Comparison of ENCODE assay signal across 8 cellular contexts in the genomic region with DNA sequence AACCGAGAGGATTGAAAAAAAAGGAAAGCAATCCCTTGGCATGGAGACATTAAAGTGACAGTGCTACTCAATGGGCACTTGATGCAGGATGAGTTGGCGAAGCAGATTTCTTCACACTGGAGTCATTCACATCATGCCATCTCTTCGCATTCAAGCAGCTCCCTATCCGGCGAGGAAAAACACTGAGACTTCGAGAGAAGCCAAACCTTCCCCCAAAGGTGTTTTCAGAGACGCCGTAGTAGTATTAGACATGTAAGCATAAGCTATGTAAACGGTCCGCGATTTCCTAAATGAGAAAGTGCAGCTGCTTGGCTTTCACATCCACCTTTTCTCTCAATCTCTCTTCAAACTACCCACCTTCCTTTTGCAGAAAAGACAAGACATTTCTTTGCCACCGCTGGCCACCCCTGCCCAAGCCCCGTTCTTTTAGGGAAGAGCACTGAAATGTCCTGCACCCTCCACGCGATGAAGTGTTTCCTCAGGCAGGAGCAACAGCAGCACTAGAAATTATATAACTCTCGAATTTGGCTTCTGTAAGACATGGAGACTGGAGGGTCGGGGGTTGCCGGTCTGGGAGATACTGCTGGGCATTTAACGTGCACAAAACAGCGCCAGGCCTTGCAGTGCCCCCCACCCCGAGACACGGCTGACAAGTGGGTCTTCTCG. TPM values are rescaled to one million over a fixed set of nuclear protein-coding genes. Genes with fewer than 3 reads are reported as not detected.
A peak's percentile ranks its signal among the peaks of the same experiment; 100 is the strongest.
DNase-seq lines count a peak whose midpoint lies in the region; ATAC-seq, FAIRE-seq and TF ChIP-seq lines count a peak whose summit lies in the region.

A gene (minus strand): TSS at position 13 of the 666 bp plus-strand sequence.

- peaks cover 52% of the 10 kb centered on the region for H3K4me1 Mint-ChIP-seq in activated naive CD4-positive, alpha-beta T cell treated with anti-CD3 and anti-CD28 coated beads, Interleukin-2, amount 50 U/mL, for 24 hours
- H3K4me1 Mint-ChIP-seq in neural progenitor cell, result peaks cover 20% of the 10 kb centered on the region

- H2AFZ ChIP-seq in MM.1S (ENCODE audit: low read length) (peak within 1 kb of the TSS; percentile 79), neural progenitor cell (replicated peaks) (peak within 1 kb of the TSS; percentile 74)

- H3K27ac Mint-ChIP-seq in activated naive CD4-positive, alpha-beta T cell treated with anti-CD3 and anti-CD28 coated beads, Interleukin-2, amount 50 U/mL, for 24 hours, result peak within 1 kb of the TSS; percentile 100
- H3K27ac Mint-ChIP-seq in neural progenitor cell, result peak within 1 kb of the TSS; percentile 89

- no peak for TF ChIP-seq CTCF in GM12864 (IDR thresholded peaks at IDR 0.05; ENCODE audit: low read depth, low read length, missing control alignments)
- TF ChIP-seq CTCF in MM.1S (IDR thresholded peaks at IDR 0.05; ENCODE audit: low read length), result no peak
- TF ChIP-seq CTCF in gastroesophageal sphincter (IDR thresholded peaks at IDR 0.05), result no peak
- TF ChIP-seq CTCF in neural progenitor cell (IDR thresholded peaks at IDR 0.05), result no peak
- TF ChIP-seq CTCF in D721Med (IDR thresholded peaks at IDR 0.05; ENCODE audit: insufficient read depth, missing control alignments), result no peak

- H3K4me2 ChIP-seq in MM.1S (ENCODE audit: low read depth, low read length), result peak within 1 kb of the TSS; percentile 90
- H3K4me2 ChIP-seq in neural progenitor cell, result peak within 1 kb of the TSS; percentile 82

- H3K27me3 ChIP-seq in MM.1S (replicated peaks; ENCODE audit: insufficient read depth, low read length), result no peaks in the 10 kb centered on the region
- no peaks in the 10 kb centered on the region for H3K27me3 ChIP-seq in gastroesophageal sphincter
- H3K27me3 ChIP-seq in neural progenitor cell, result no peaks in the 10 kb centered on the region

- H3K9me2 ChIP-seq in MM.1S (replicated peaks; ENCODE audit: insufficient read depth, low read length), result no peaks in the 10 kb centered on the region

- no peak for TF ChIP-seq EP300 in gastroesophageal sphincter (IDR thresholded peaks at IDR 0.05)

- H3K4me3 ChIP-seq in GM12864 (ENCODE audit: low read depth, low read length) (peak within 1 kb of the TSS; percentile 92), MM.1S (ENCODE audit: low read length) (peak within 1 kb of the TSS; percentile 91), gastroesophageal sphincter (peak within 1 kb of the TSS; percentile 78 to 79), neural progenitor cell (peak within 1 kb of the TSS; percentile 82)

- H3F3A ChIP-seq in MM.1S (ENCODE audit: insufficient read depth, low read length), result peaks cover 13% of the 10 kb centered on the region
- H3F3A ChIP-seq in neural progenitor cell (ENCODE audit: low read depth), result peaks cover 11% of the 10 kb centered on the region

- H3K27ac ChIP-seq in MM.1S (ENCODE audit: low read length) (peak within 1 kb of the TSS; percentile 2; the same call in 1 of the 2 replicates), gastroesophageal sphincter (peak within 1 kb of the TSS; percentile 91 to 96 (median 95)), neural progenitor cell (peak within 1 kb of the TSS; percentile 66)

- H3K9me3 Mint-ChIP-seq in activated naive CD4-positive, alpha-beta T cell treated with anti-CD3 and anti-CD28 coated beads, Interleukin-2, amount 50 U/mL, for 24 hours, result no peaks in the 10 kb centered on the region
- H3K9me3 Mint-ChIP-seq in neural progenitor cell, result no peaks in the 10 kb centered on the region

- FAIRE-seq in D721Med (lab: Jason Lieb, UNC), result no peak

- H3K36me3 Mint-ChIP-seq in activated naive CD4-positive, alpha-beta T cell treated with anti-CD3 and anti-CD28 coated beads, Interleukin-2, amount 50 U/mL, for 24 hours, result no peaks in the 10 kb centered on the region
- H3K36me3 Mint-ChIP-seq in neural progenitor cell, result no peaks in the 10 kb centered on the region

- peak; percentile 32 for DNase-seq in A172 (ENCODE audit: low spot score)
- no peak for DNase-seq in GM12864 (ENCODE audit: low read depth)
- peak; percentile 34 for DNase-seq in MM.1S
- DNase-seq in neural progenitor cell (ENCODE audit: low spot score), result peak; percentile 32
- DNase-seq in D721Med (ENCODE audit: insufficient read length, low spot score), result no peak

- H3K79me2 ChIP-seq in MM.1S (ENCODE audit: low read length), result peaks cover 39% of the 10 kb centered on the region
- H3K79me2 ChIP-seq in neural progenitor cell (ENCODE audit: low read depth), result peaks cover 51% of the 10 kb centered on the region

- peak within 1 kb of the TSS; percentile 100 for H3K4me3 Mint-ChIP-seq in activated naive CD4-positive, alpha-beta T cell treated with anti-CD3 and anti-CD28 coated beads, Interleukin-2, amount 50 U/mL, for 24 hours
- H3K4me3 Mint-ChIP-seq in neural progenitor cell, result peak within 1 kb of the TSS; percentile 97

- H3K36me3 ChIP-seq in MM.1S (replicated peaks; ENCODE audit: insufficient read depth, low read length) (no peaks in the 10 kb centered on the region), gastroesophageal sphincter (peaks cover 0 to 19% of the 10 kb centered on the region in 2 donors), neural progenitor cell (peaks cover 5% of the 10 kb centered on the region)

- peaks cover 5% of the 10 kb centered on the region; the same call in 1 of the 2 replicates for H3K4me1 ChIP-seq in MM.1S (ENCODE audit: low read length)
- H3K4me1 ChIP-seq in gastroesophageal sphincter, result peaks cover 5 to 52% (median 7%) of the 10 kb centered on the region in 3 donors
- H3K4me1 ChIP-seq in neural progenitor cell, result peaks cover 22% of the 10 kb centered on the region

- ATAC-seq in gastroesophageal sphincter (peak; percentile 6), HG02588 (IDR thresholded peaks at IDR 0.05; ENCODE audit: unreplicated experiment) (no peak)

- no peaks in the 10 kb centered on the region for H3K27me3 Mint-ChIP-seq in activated naive CD4-positive, alpha-beta T cell treated with anti-CD3 and anti-CD28 coated beads, Interleukin-2, amount 50 U/mL, for 24 hours
- peaks cover 4% of the 10 kb centered on the region for H3K27me3 Mint-ChIP-seq in neural progenitor cell (ENCODE audit: insufficient read depth, low read depth)

- no peak for TF ChIP-seq POLR2A in gastroesophageal sphincter (IDR thresholded peaks at IDR 0.05)

- WGBS in gastroesophageal sphincter (ENCODE audit: low coverage in 1 of 2), 2 donors, result 0% methylated on average over 3 to 13 of the region's 23 CpGs

- H3K9ac ChIP-seq in MM.1S (ENCODE audit: low read length), result peak within 1 kb of the TSS; percentile 24; the same call in 1 of the 2 replicates
- peak within 1 kb of the TSS; percentile 40 for H3K9ac ChIP-seq in neural progenitor cell

- H3K9me3 ChIP-seq in MM.1S (replicated peaks; ENCODE audit: insufficient read depth, low read length) (no peaks in the 10 kb centered on the region), gastroesophageal sphincter (no peaks in the 10 kb centered on the region), neural progenitor cell (ENCODE audit: low read depth) (no peaks in the 10 kb centered on the region)

- H4K20me1 ChIP-seq in MM.1S (ENCODE audit: insufficient read depth, low read length) (no peaks in the 10 kb centered on the region), neural progenitor cell (ENCODE audit: low read depth) (no peaks in the 10 kb centered on the region)

RNA-seq across cellular contexts. Expression of the gene that starts here (rescaled TPM):
- total RNA-seq in A172 (2014; rRNA removed; shearing (Covaris generic)), result 0.67 and 0.72 TPM in 2 replicates
- total RNA-seq in gastroesophageal sphincter (10 to 100 TPM; 11.0 to 34.2 (median 19.8) TPM), neural progenitor cell (ENCODE audit: low replicate concordance) (7.5 and 8.1 TPM in 2 replicates)

Comparison
In these comparisons a context has a peak if more than half of its experiments do, and no peak if none do; other contexts are left out.
1. Peak in DNase-seq in A172; RNA of the gene not detected or under 1 TPM.
2. DNase-seq: peak in MM.1S (single experiment) and neural progenitor cell (single experiment); none in GM12864 (single experiment) and D721Med (single experiment).
3. H3K27ac ChIP-seq: peak in every context shown above with its lines; median percentile 95 in gastroesophageal sphincter; 66 in neural progenitor cell; 2 in MM.1S.
4. Peak in every context shown above with its lines, with median percentiles within 50 percentile points of each other: H3K4me3 ChIP-seq.